Comparison of ENCODE assay signal across 22 cellular contexts in the genomic region with DNA sequence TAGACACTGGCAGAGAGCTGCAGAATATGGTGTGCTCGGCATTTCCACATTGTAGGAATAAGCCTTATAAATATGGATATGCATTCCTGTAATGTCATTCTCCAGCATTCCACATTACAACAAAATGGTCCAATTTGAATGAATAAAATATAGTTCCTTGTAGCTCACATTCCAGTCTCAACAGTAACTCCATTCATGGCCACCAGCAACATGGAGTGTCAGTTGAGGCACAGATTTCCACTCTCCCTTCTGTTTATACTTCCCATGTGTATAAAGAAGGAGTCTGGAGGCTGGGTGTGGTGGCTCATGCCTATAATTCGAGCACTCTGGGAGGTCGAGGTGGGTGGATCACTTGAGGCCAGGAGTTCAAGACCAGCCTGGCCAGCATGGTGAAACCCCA.
"Had no signal": no experiment of that assay in that cellular context is flagged by ENCODE, and none has a peak within 500 bp of the region (broad histone marks: within the 10 kb centered on the region; RNA-seq: fewer than 3 reads in every experiment).

No MANE protein-coding gene starts in this region.

- DNase-seq: hypothalamus; immature natural killer cell; kidney; left ventricle myocardium inferior; mesendoderm; mucosa of descending colon; naive thymus-derived CD8-positive, alpha-beta T cell; ovary; right lobe of liver; stimulated activated CD4-positive, alpha-beta T cell treated with anti-CD3 and anti-CD28 coated beads, Interleukin-1b, Interleukin-23, amount 100 ng/mL, for 48 hours; stimulated activated CD4-positive, alpha-beta T cell treated with anti-CD3 and anti-CD28 coated beads, Interleukin-2, amount 100 ng/mL, for 48 hours; stimulated activated naive B cell treated with anti-CD40 and anti-IgM and Interleukin-4, amounts not matched to agents 10 μg/mL and 1 μg/mL and 100 μg/mL, for 72 hours; stimulated activated naive CD8-positive, alpha-beta T cell treated with anti-CD3 and anti-CD28 coated beads, Interleukin-15, Interleukin-2, amounts not matched to agents 100 U/mL and 50 U/mL, for 24 hours; stomach; testis; thyroid gland; transverse colon; upper lobe of left lung had no signal

- H3K27ac ChIP-seq: left ventricle myocardium inferior, ovary, right atrium auricular region, right lobe of liver, stomach, testis, thyroid gland, transverse colon, upper lobe of left lung, vagina had no signal

- H3K4me1 ChIP-seq: left ventricle myocardium inferior, right atrium auricular region, right lobe of liver, vagina had no signal

- H3K9me3 ChIP-seq: left ventricle myocardium inferior, mucosa of descending colon, ovary, right atrium auricular region, right lobe of liver, stomach, testis, thyroid gland, transverse colon, upper lobe of left lung, vagina had no signal

- H3K36me3 ChIP-seq: left ventricle myocardium inferior, ovary, right atrium auricular region, right lobe of liver, stomach, thyroid gland, transverse colon, upper lobe of left lung, vagina had no signal

- H3K27me3 ChIP-seq: ovary, right atrium auricular region, right lobe of liver, stomach, testis, thyroid gland, transverse colon, upper lobe of left lung, vagina had no signal

- H3K4me2 ChIP-seq: smooth muscle cell had no signal

- ATAC-seq: naive thymus-derived CD8-positive, alpha-beta T cell; right lobe of liver; stimulated activated naive B cell treated with anti-CD40 and anti-IgM and Interleukin-4, amounts not matched to agents 10 μg/mL and 1 μg/mL and 100 μg/mL, for 72 hours; stimulated activated naive CD8-positive, alpha-beta T cell treated with anti-CD3 and anti-CD28 coated beads, Interleukin-15, Interleukin-2, amounts not matched to agents 100 U/mL and 50 U/mL, for 24 hours had no signal

- H3K4me3 ChIP-seq: left ventricle myocardium inferior, lung, mucosa of descending colon, ovary, right atrium auricular region, right lobe of liver, smooth muscle cell, stomach, testis, thyroid gland, transverse colon, upper lobe of left lung, vagina had no signal
